Comparison of ENCODE assay signal across 8 cellular contexts in genomic region chr2:127674241-127675209, GRCh38. TPM values are rescaled to one million over a fixed set of nuclear protein-coding genes. Genes with fewer than 3 reads are reported as not detected.
DNase-seq lines count a peak whose midpoint lies in the region; ATAC-seq and TF ChIP-seq lines count a peak whose summit lies in the region.

No MANE protein-coding gene starts in this region.

- H3K36me3 Mint-ChIP-seq in memory B cell = no peaks in the 10 kb centered on the region

- no peak for TF ChIP-seq CTCF in transverse colon (IDR thresholded peaks at IDR 0.05)

- intact Hi-C loops in transverse colon (cut with DNase I; ENCODE audit: low total_unique reads) = loop anchor here (2.0 kb wide), 1 partner anchor 20 kb away; no protein-coding TSS in a partner anchor

- in situ Hi-C loops in transverse colon (cut with MboI; ENCODE audit: low pct_ligation_motif_present in 1 of 4, low pct_unique_long_range_greater_than_20kb in 1 of 4, low sequenced_read_pairs in 3 of 4) = no loop called here

- no peak for TF ChIP-seq EP300 in transverse colon (IDR thresholded peaks at IDR 0.05; ENCODE audit: low read depth)

- H3K9me3 ChIP-seq in ES-I3 (ENCODE audit: control insufficient read depth, insufficient read depth, low read length) = no peaks in the 10 kb centered on the region; the same call in 1 of the 2 replicates
- no peaks in the 10 kb centered on the region for H3K9me3 ChIP-seq in SJSA1 (replicated peaks)
- no peaks in the 10 kb centered on the region for H3K9me3 ChIP-seq in transverse colon

- no peak for TF ChIP-seq POLR2A in transverse colon (IDR thresholded peaks at IDR 0.05)

- no peaks in the 10 kb centered on the region for H3K27me3 ChIP-seq in SJSA1 (replicated peaks)
- H3K27me3 ChIP-seq in transverse colon = peaks cover 56% of the 10 kb centered on the region

- DNase-seq in SJSA1 (ENCODE audit: low read depth in 1 of 2, low spot score in 2 of 2) (peak; percentile 31 to 39), dermis blood vessel endothelial cell (peak; percentile 30), memory B cell (ENCODE audit: low spot score in 2 of 2) (peak in 1 of 2 donors; percentile 48), transverse colon (no peak)

- H3K27ac Mint-ChIP-seq in memory B cell = no peak overlapping the region

- H3K27ac ChIP-seq in SJSA1 (no peak overlapping the region), transverse colon (peak overlapping the region; percentile 84 to 95 (median 86))

- H3K36me3 ChIP-seq in ES-I3 (ENCODE audit: insufficient read depth, low read length) (no peaks in the 10 kb centered on the region), SJSA1 (peaks cover 4% of the 10 kb centered on the region), transverse colon (no peaks in the 10 kb centered on the region)

- peak overlapping the region; percentile 85 for H3K4me3 ChIP-seq in SJSA1
- peak overlapping the region; percentile 42 to 77 (median 69) for H3K4me3 ChIP-seq in transverse colon

- ATAC-seq in memory B cell (ENCODE audit: low read depth) = peak; percentile 71
- no peak for ATAC-seq in GM21737 (IDR thresholded peaks at IDR 0.05; ENCODE audit: unreplicated experiment)
- no peak for ATAC-seq in GM21367 (IDR thresholded peaks at IDR 0.05; ENCODE audit: unreplicated experiment)
- no peak for ATAC-seq in HG03520 (IDR thresholded peaks at IDR 0.05; ENCODE audit: unreplicated experiment)

- H3K9ac ChIP-seq in ES-I3 (ENCODE audit: low read depth, low read length) = peak overlapping the region; percentile 48

- H3K4me1 ChIP-seq in ES-I3 (ENCODE audit: insufficient read depth, low read length) (no peaks in the 10 kb centered on the region), SJSA1 (replicated peaks) (peaks cover 31% of the 10 kb centered on the region), transverse colon (peaks cover 5 to 25% (median 16%) of the 10 kb centered on the region in 4 donors)

- no peaks in the 10 kb centered on the region for H3K9me3 Mint-ChIP-seq in memory B cell

- 0 to 7% methylated on average over 4 to 34 of the region's 72 CpGs for WGBS in transverse colon (ENCODE audit: low coverage in 1 of 2), 2 donors

- peaks cover 18% of the 10 kb centered on the region for H3K4me1 Mint-ChIP-seq in memory B cell

- H3K4me3 Mint-ChIP-seq in memory B cell = peak overlapping the region; percentile 83

- H3K27me3 Mint-ChIP-seq in memory B cell = peaks cover 30% of the 10 kb centered on the region

RNA-seq across cellular contexts. Expression of gene LIMS2, which starts 0.8 kb away (rescaled TPM):
- 5.3 and 9.0 TPM in 2 replicates for total RNA-seq in SJSA1 (2014; rRNA removed; shearing (Covaris generic))
- total RNA-seq in dermis blood vessel endothelial cell = 20.1 and 23.8 TPM in 2 replicates
- total RNA-seq in transverse colon = 100 to 1,000 TPM in 2 of 4 donors, 10 to 100 TPM in 2; 34.5 to 198 (median 91.3) TPM

RNA-seq across cellular contexts. Expression of gene SFT2D3, which starts 26.8 kb away (rescaled TPM):
- 11.2 and 11.4 TPM in 2 replicates for total RNA-seq in SJSA1 (2014; rRNA removed; shearing (Covaris generic))
- 5.4 and 5.8 TPM in 2 replicates for total RNA-seq in dermis blood vessel endothelial cell
- 10 to 100 TPM in 1 of 4 donors, 1 to 10 TPM in 3; 6.8 to 13.7 (median 8.3) TPM for total RNA-seq in transverse colon

RNA-seq across cellular contexts. Expression of gene GPR17, which starts 28.6 kb away (rescaled TPM):
- total RNA-seq in SJSA1 (2014; rRNA removed; shearing (Covaris generic)) = not detected in 2 replicates
- total RNA-seq in dermis blood vessel endothelial cell (not detected in 2 replicates), transverse colon (under 1 TPM in 1 of 4 donors, not detected in 3; 0.14 TPM)
